12 cellular contexts compared by ENCODE assay signal in the genomic region with DNA sequence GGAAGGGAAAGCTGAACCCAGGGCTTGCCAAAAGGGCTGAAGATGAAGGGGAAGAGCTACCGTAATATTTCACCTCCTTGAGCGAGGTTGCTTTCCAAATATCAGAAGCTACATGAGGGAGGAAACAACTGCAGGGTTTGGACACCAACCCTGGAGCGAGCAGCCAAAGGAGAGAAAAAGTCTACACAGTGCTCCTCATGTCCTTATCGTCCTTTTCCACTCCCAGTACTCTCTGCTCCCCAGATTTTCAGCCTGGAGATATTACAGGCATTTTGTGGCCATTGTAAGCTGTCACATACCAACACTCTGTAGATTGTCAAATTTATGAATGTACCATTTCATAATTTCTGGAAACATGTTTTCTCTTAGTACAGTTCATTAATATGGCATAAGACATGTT.
DNase-seq lines count a peak whose midpoint lies in the region; ATAC-seq and TF ChIP-seq lines count a peak whose summit lies in the region.
"Had no signal": no experiment of that assay in that cellular context is flagged by ENCODE, and none has a peak within 500 bp of the region (broad histone marks: within the 10 kb centered on the region; RNA-seq: fewer than 3 reads in every experiment).

No MANE protein-coding gene starts in this region.

- no peaks in the 10 kb centered on the region for H3K4me1 ChIP-seq in Karpas-422 (ENCODE audit: low read length)
- H3K4me1 ChIP-seq in osteoblast (ENCODE audit: insufficient read depth, low read length) = no peaks in the 10 kb centered on the region
- peaks cover 3% of the 10 kb centered on the region for H3K4me1 ChIP-seq in ovary (ENCODE audit: insufficient read depth)
- no peaks in the 10 kb centered on the region for H3K4me1 ChIP-seq in aorta (ENCODE audit: control insufficient read depth in 1 of 2, insufficient read depth in 2 of 2, low read length in 2 of 2)
- H3K4me1 ChIP-seq: SJSA1 had no signal

- TF ChIP-seq CTCF in osteoblast (IDR thresholded peaks at IDR 0.05; ENCODE audit: extremely low read depth, low read depth, low read length) (no peak), ovary (IDR thresholded peaks at IDR 0.05) (no peak)

- H3K9me3 ChIP-seq in Karpas-422 (ENCODE audit: low read length) (peaks cover 4% of the 10 kb centered on the region), osteoblast (ENCODE audit: low read depth, low read length) (no peaks in the 10 kb centered on the region), ovary (no peaks in the 10 kb centered on the region), aorta (ENCODE audit: control insufficient read depth, low read length) (no peaks in the 10 kb centered on the region)
- H3K9me3 ChIP-seq: SJSA1 had no signal

- no peak overlapping the region for H3K9ac ChIP-seq in Karpas-422 (ENCODE audit: low read length)

- H3K27me3 ChIP-seq in Karpas-422 (ENCODE audit: low read length) (0 out of 2 replicates have a peak, but pooled peaks cover 3% of the 10 kb centered on the region), osteoblast (ENCODE audit: insufficient read depth, low read length) (no peaks in the 10 kb centered on the region), ovary (no peaks in the 10 kb centered on the region), aorta (ENCODE audit: control insufficient read depth in 1 of 2, insufficient read depth in 2 of 2, low read length in 1 of 2) (no peaks in the 10 kb centered on the region)
- H3K27me3 ChIP-seq: SJSA1 had no signal

- H3K9me2 ChIP-seq in Karpas-422 (replicated peaks; ENCODE audit: insufficient read depth, low read length) = no peaks in the 10 kb centered on the region

- TF ChIP-seq EP300 in ovary (IDR thresholded peaks at IDR 0.05) = no peak

- WGBS in ovary, 3 donors = 67 to 89% (median 87%) methylated on average over 4 of the region's 4 CpGs
- 78 to 86% methylated on average over 4 of the region's 4 CpGs for WGBS in aorta, 2 donors

- H3K79me2 ChIP-seq in Karpas-422 (ENCODE audit: low read length) (no peaks in the 10 kb centered on the region), osteoblast (ENCODE audit: insufficient read depth, low read length) (no peaks in the 10 kb centered on the region)

- intact Hi-C loops in Right ventricle myocardium inferior (cut with DNase I) = loop anchor here (2.0 to 10.0 kb wide), 2 partner anchors 39 to 121 kb away; no protein-coding TSS in a partner anchor
- intact Hi-C loops in left cardiac atrium (cut with DNase I) = loop anchor here in 1 of 2 donors (10.0 kb wide), 1 partner anchor 121 kb away; no protein-coding TSS in a partner anchor
- intact Hi-C loops in ovary (cut with DNase I) = no loop called here
- intact Hi-C loops in aorta (cut with DNase I) = no loop called here

- H2AFZ ChIP-seq in Karpas-422 (ENCODE audit: low read length) (no peak overlapping the region), osteoblast (ENCODE audit: low read length) (no peak overlapping the region)

- H3K27ac ChIP-seq in Karpas-422 (ENCODE audit: low read length) (no peak overlapping the region), osteoblast (ENCODE audit: low read depth, low read length) (no peak overlapping the region), ovary (no peak overlapping the region), aorta (ENCODE audit: low read depth in 1 of 2, low read length in 2 of 2) (no peak overlapping the region)
- H3K27ac ChIP-seq: SJSA1 had no signal

- ATAC-seq in Right ventricle myocardium inferior (peak; percentile 42), left cardiac atrium (no peak), left lobe of liver (peak; percentile 23), aorta (ENCODE audit: low FRiP score) (no peak)
- ATAC-seq: K562 had no signal

- DNase-seq in Right ventricle myocardium inferior (ENCODE audit: missing footprints) = no peak
- no peak for DNase-seq in left cardiac atrium
- peak; percentile 37 for DNase-seq in Karpas-422
- DNase-seq in left lobe of liver (ENCODE audit: low spot score) = no peak
- DNase-seq in osteoblast (ENCODE audit: insufficient read length, low spot score, missing footprints) = peak; percentile 19
- DNase-seq in NK-92 treated with Interleukin-12 subunit alpha and Interleukin-12 subunit beta, amount 100 ng/mL, for 24 hours (lab: John Stamatoyannopoulos, UW) = no peak
- no peak for DNase-seq in ovary
- no peak for DNase-seq in aorta
- DNase-seq: NCI-H1436 treated with DMSO at 0.1 percent for 48 hours, NCI-H748 treated with DMSO at 0.1 percent for 48 hours had no signal

- H3K36me3 ChIP-seq in Karpas-422 (ENCODE audit: insufficient read depth, low read length) (no peaks in the 10 kb centered on the region), osteoblast (ENCODE audit: insufficient read depth, low read length) (no peaks in the 10 kb centered on the region), ovary (no peaks in the 10 kb centered on the region), aorta (ENCODE audit: control insufficient read depth in 1 of 2, insufficient read depth in 2 of 2, low read length in 1 of 2) (no peaks in the 10 kb centered on the region)
- H3K36me3 ChIP-seq: SJSA1 had no signal

- H3K4me2 ChIP-seq in Karpas-422 (ENCODE audit: low read depth, low read length, poor library complexity, severe bottlenecking) (no peak overlapping the region), osteoblast (ENCODE audit: insufficient read depth, low read length) (no peak overlapping the region)

- H3K4me3 ChIP-seq in Karpas-422 (ENCODE audit: low read length) = no peak overlapping the region
- H3K4me3 ChIP-seq in osteoblast (ENCODE audit: insufficient read depth, low read length) = no peak overlapping the region
- H3K4me3 ChIP-seq in ovary = no peak overlapping the region
- H3K4me3 ChIP-seq in aorta (ENCODE audit: low read length in 2 of 2) = no peak overlapping the region
- H3K4me3 ChIP-seq: K562, SJSA1 had no signal

- no peak for TF ChIP-seq POLR2A in ovary (IDR thresholded peaks at IDR 0.05)

- H4K20me1 ChIP-seq in Karpas-422 (ENCODE audit: insufficient read depth, low read depth, low read length) (peaks cover 15% of the 10 kb centered on the region), osteoblast (ENCODE audit: insufficient read depth, low read length) (peaks cover 4% of the 10 kb centered on the region)

Comparison
In these comparisons a context has a peak if more than half of its experiments do, and no peak if none do; other contexts are left out.
1. ATAC-seq: peak in Right ventricle myocardium inferior (single experiment) and left lobe of liver (single experiment); none in left cardiac atrium (0 of 2) and aorta (single experiment).
2. DNase-seq: peak in Karpas-422 (single experiment) and osteoblast (single experiment); none in Right ventricle myocardium inferior (single experiment), left cardiac atrium (single experiment), left lobe of liver (single experiment), NK-92 treated with Interleukin-12 subunit alpha and Interleukin-12 subunit beta, amount 100 ng/mL, for 24 hours (single experiment), ovary (0 of 5) and aorta (0 of 2).